Comparison of ENCODE assay signal across 8 cellular contexts in genomic region chr6:85460951-85461805, GRCh38.
DNase-seq lines count a peak whose midpoint lies in the region; ATAC-seq and TF ChIP-seq lines count a peak whose summit lies in the region.

No MANE protein-coding gene starts in this region.

- ATAC-seq in GM18867 (IDR thresholded peaks at IDR 0.05; ENCODE audit: unreplicated experiment) (peak; percentile 88), HG02571 (IDR thresholded peaks at IDR 0.05; ENCODE audit: unreplicated experiment) (peak; percentile 72)

- TF ChIP-seq POLR2A in NB4 (IDR thresholded peaks at IDR 0.05; ENCODE audit: extremely low read depth, insufficient read length) = no peak

- TF ChIP-seq CTCF in NB4 (IDR thresholded peaks at IDR 0.05; ENCODE audit: low read depth, low read length) (no peak), choroid plexus epithelial cell (conservative IDR thresholded peaks at IDR 0.05; ENCODE audit: low read depth, low read length) (no peak)

- H3K4me3 ChIP-seq in NB4 (ENCODE audit: low read depth, low read length) = no peak overlapping the region
- H3K4me3 ChIP-seq in choroid plexus epithelial cell (ENCODE audit: low read depth, low read length) = no peak overlapping the region

- peak; percentile 80 for DNase-seq in NB4 (ENCODE audit: low read depth)
- peak; percentile 90 for DNase-seq in choroid plexus epithelial cell (ENCODE audit: low read depth)
- peak; percentile 26 for DNase-seq in stimulated activated CD8-positive, alpha-beta memory T cell treated with anti-CD3 and anti-CD28 coated beads, Interleukin-12 subunit alpha, Interleukin-12 subunit beta, amount 100 ng/mL, for 1 hour (ENCODE audit: low read depth)
- no peak for DNase-seq in NCI-H2196 treated with DMSO at 0.1 percent for 48 hours (lab: John Stamatoyannopoulos, UW; ENCODE audit: unreplicated experiment)
- no peak for DNase-seq in stimulated activated CD4-positive, alpha-beta T cell treated with anti-CD3 and anti-CD28 coated beads, Interleukin-2, amount 100 ng/mL, for 48 hours
- DNase-seq in cortex of kidney (lab: John Stamatoyannopoulos, UW) = no peak

Comparison
In these comparisons a context has a peak if more than half of its experiments do, and no peak if none do; other contexts are left out.
1. DNase-seq: peak in NB4 (single experiment), choroid plexus epithelial cell (single experiment) and stimulated activated CD8-positive, alpha-beta memory T cell treated with anti-CD3 and anti-CD28 coated beads, Interleukin-12 subunit alpha, Interleukin-12 subunit beta, amount 100 ng/mL, for 1 hour (single experiment); none in NCI-H2196 treated with DMSO at 0.1 percent for 48 hours (single experiment), stimulated activated CD4-positive, alpha-beta T cell treated with anti-CD3 and anti-CD28 coated beads, Interleukin-2, amount 100 ng/mL, for 48 hours (0 of 2) and cortex of kidney (single experiment).